ENCODE assay signal across 12 cellular contexts in genomic region chr11:803467-803742, GRCh38. TPM values are rescaled to one million over a fixed set of nuclear protein-coding genes. Genes with fewer than 3 reads are reported as not detected.
DNase-seq lines count a peak whose midpoint lies in the region; ATAC-seq and TF ChIP-seq lines count a peak whose summit lies in the region.
"Had no signal": no experiment of that assay in that cellular context is flagged by ENCODE, and none has a peak within 500 bp of the region (broad histone marks: within the 10 kb centered on the region; RNA-seq: fewer than 3 reads in every experiment).

No MANE protein-coding gene starts in this region.

- intact Hi-C loops in gastrocnemius medialis (cut with DNase I; ENCODE audit: low total_unique reads) = no loop called here

- H3K9me2 ChIP-seq in DOHH2 (replicated peaks; ENCODE audit: control insufficient read depth, low read length) = no peaks in the 10 kb centered on the region

- H3K4me3 ChIP-seq in AG04449 (ENCODE audit: low read depth, low read length) (peak overlapping the region; percentile 63), DOHH2 (ENCODE audit: low read length) (peak overlapping the region; percentile 91; the same call in 1 of the 2 replicates), fibroblast of villous mesenchyme (ENCODE audit: low read depth, low read length) (peak overlapping the region; percentile 68), gastrocnemius medialis (no peak overlapping the region)

- in situ Hi-C loops in gastrocnemius medialis (cut with MboI; ENCODE audit: low sequenced_read_pairs in 4 of 4) = no loop called here

- H3K4me1 ChIP-seq in DOHH2 (ENCODE audit: control insufficient read depth, low read length) = peaks cover 42% of the 10 kb centered on the region
- peaks cover 20 to 26% of the 10 kb centered on the region in 2 donors for H3K4me1 ChIP-seq in gastrocnemius medialis

- peaks cover 54% of the 10 kb centered on the region for H3K36me3 ChIP-seq in DOHH2 (ENCODE audit: control insufficient read depth, low read length)
- H3K36me3 ChIP-seq in gastrocnemius medialis = peaks cover 0 to 41% of the 10 kb centered on the region in 2 donors

- no peaks in the 10 kb centered on the region for H4K20me1 ChIP-seq in DOHH2 (ENCODE audit: control insufficient read depth, insufficient read depth, low read depth, low read length)

- H3K27me3 ChIP-seq in DOHH2 (ENCODE audit: control insufficient read depth, low read length) = no peaks in the 10 kb centered on the region
- no peaks in the 10 kb centered on the region for H3K27me3 ChIP-seq in gastrocnemius medialis
- H3K27me3 ChIP-seq: ascending aorta, gastroesophageal sphincter had no signal

- H3K4me2 ChIP-seq in DOHH2 (ENCODE audit: low read length) = peak overlapping the region; percentile 99

- DNase-seq in AG04449 (ENCODE audit: low read depth, low spot score) (no peak), fibroblast of villous mesenchyme (ENCODE audit: low read depth) (no peak), NCI-H524 treated with DMSO at 0.1 percent for 48 hours (lab: John Stamatoyannopoulos, UW) (no peak), Kasumi-1 (lab: John Stamatoyannopoulos, UW) (no peak), gastrocnemius medialis (no peak)
- DNase-seq: kidney, MV-4-11 had no signal

- no peak for ATAC-seq in HG02840 (IDR thresholded peaks at IDR 0.05; ENCODE audit: low FRiP score, unreplicated experiment)
- ATAC-seq in gastrocnemius medialis = no peak
- ATAC-seq: gastroesophageal sphincter had no signal

- POLR2A ChIA-PET in AG04449 (lab: Yijun Ruan, JAX) = interaction anchor here (1.3 kb wide), 1 partner anchor 8 kb away, joined by 11 read pairs; no protein-coding TSS in a partner anchor

- TF ChIP-seq CTCF in AG04449 (IDR thresholded peaks at IDR 0.05; ENCODE audit: insufficient read depth, low read length, missing control alignments) (no peak), DOHH2 (IDR thresholded peaks at IDR 0.05; ENCODE audit: low read depth, low read length, poor library complexity, severe bottlenecking) (no peak), VCaP (conservative IDR thresholded peaks at IDR 0.05) (no peak), fibroblast of villous mesenchyme (IDR thresholded peaks at IDR 0.05; ENCODE audit: insufficient read depth, low read depth, low read length) (no peak), gastrocnemius medialis (IDR thresholded peaks at IDR 0.05 in 4 of 5, conservative IDR thresholded peaks at IDR 0.05 in 1 of 5) (no peak)

- peaks cover 32% of the 10 kb centered on the region for H3K79me2 ChIP-seq in DOHH2 (ENCODE audit: control insufficient read depth, low read length)

- no peak for TF ChIP-seq POLR2A in gastrocnemius medialis (IDR thresholded peaks at IDR 0.05)

- peaks cover 7% of the 10 kb centered on the region for H3F3A ChIP-seq in DOHH2 (ENCODE audit: control insufficient read depth, insufficient read depth)

- H3K27ac ChIP-seq in DOHH2 (ENCODE audit: low read depth, low read length) (no peak overlapping the region), VCaP (peak overlapping the region; percentile 84; the same call in 1 of the 2 replicates), gastrocnemius medialis (no peak overlapping the region)
- H3K27ac ChIP-seq: ascending aorta, gastroesophageal sphincter had no signal

- CTCF ChIA-PET in AG04449 (lab: Yijun Ruan, JAX) = no interaction called here

- H3K9me3 ChIP-seq in DOHH2 (ENCODE audit: control insufficient read depth, insufficient read depth, low read length) = no peaks in the 10 kb centered on the region
- no peaks in the 10 kb centered on the region for H3K9me3 ChIP-seq in gastrocnemius medialis
- H3K9me3 ChIP-seq: ascending aorta, gastroesophageal sphincter had no signal

RNA-seq across cellular contexts. Expression of gene PIDD1, which starts 1.6 kb away (rescaled TPM):
- total RNA-seq in fibroblast of villous mesenchyme (5.5 and 7.8 TPM in 2 replicates), gastrocnemius medialis (10 to 100 TPM in 2 of 4 donors, 1 to 10 TPM in 2; 6.3 to 35.7 (median 10.2) TPM)

RNA-seq across cellular contexts. Expression of gene SLC25A22, which starts 5.3 kb away (rescaled TPM):
- 12.6 and 16.8 TPM in 2 replicates for total RNA-seq in fibroblast of villous mesenchyme
- total RNA-seq in gastrocnemius medialis = 1 to 10 TPM in 2 of 4 donors, under 1 TPM in 1, not detected in 1; 0.80 to 1.5 (median 1.0) TPM

RNA-seq across cellular contexts. Expression of gene RPLP2, which starts 6.4 kb away (rescaled TPM):
- 220 and 278 TPM in 2 replicates for total RNA-seq in fibroblast of villous mesenchyme
- total RNA-seq in gastrocnemius medialis = 100 to 1,000 TPM; 314 to 600 (median 440) TPM

RNA-seq across cellular contexts. Expression of gene CEND1, which starts 13.5 kb away (rescaled TPM):
- total RNA-seq in fibroblast of villous mesenchyme (0.43 and 0.64 TPM in 2 replicates), gastrocnemius medialis (under 1 TPM in 1 of 4 donors, not detected in 3; 0.20 TPM)
- total RNA-seq: ascending aorta had no signal

RNA-seq across cellular contexts. Expression of gene PNPLA2, which starts 15.3 kb away (rescaled TPM):
- total RNA-seq in fibroblast of villous mesenchyme (23.5 and 28.5 TPM in 2 replicates), gastrocnemius medialis (10 to 100 TPM; 58.9 to 93.3 (median 91.7) TPM)

Comparison
In these comparisons a context has a peak if more than half of its experiments do, and no peak if none do; other contexts are left out.
1. H3K4me3 ChIP-seq: peak in AG04449 (single experiment), DOHH2 (single experiment) and fibroblast of villous mesenchyme (single experiment); none in gastrocnemius medialis (0 of 4).